15 cellular contexts compared by ENCODE assay signal in the genomic region with DNA sequence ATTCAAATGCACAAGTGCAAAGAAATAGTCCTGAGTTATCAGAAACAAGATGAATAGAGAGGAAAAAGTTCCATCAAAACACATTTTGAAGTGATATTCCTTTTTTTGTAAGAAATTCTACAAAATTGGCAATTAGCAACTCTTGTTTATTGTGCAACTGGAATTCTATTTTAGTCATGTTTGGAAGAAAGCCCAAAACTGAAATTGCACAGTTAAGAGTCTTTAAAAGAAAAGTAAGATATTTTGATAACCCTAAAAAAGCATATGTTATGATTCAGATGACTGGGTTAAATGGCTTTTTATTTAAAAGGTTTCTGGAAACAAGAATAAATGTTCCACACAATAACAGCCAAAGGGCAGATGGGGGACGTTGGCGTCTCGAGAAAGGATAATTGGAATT.
"Had no signal": no experiment of that assay in that cellular context is flagged by ENCODE, and none has a peak within 500 bp of the region (broad histone marks: within the 10 kb centered on the region; RNA-seq: fewer than 3 reads in every experiment).

No MANE protein-coding gene starts in this region.

- H3K27ac ChIP-seq: spleen, thoracic aorta, upper lobe of left lung had no signal

- DNase-seq: activated CD4-positive, alpha-beta T cell treated with anti-CD3 and anti-CD28 coated beads, Interleukin-2, amount 10 ng/mL, durations not matched to agents 7 days and 5 days; activated CD8-positive, alpha-beta memory T cell treated with anti-CD3 and anti-CD28 coated beads, Interleukin-2, amount 50 U/mL, for 4 hours; activated effector memory CD4-positive, alpha-beta T cell treated with Interleukin-2 at 50 U/mL for 16 hours; activated naive CD4-positive, alpha-beta T cell treated with anti-CD3 and anti-CD28 coated beads, Interleukin-2, amount 10 ng/mL, durations not matched to agents 7 days and 5 days; activated naive CD8-positive, alpha-beta T cell treated with anti-CD3 and anti-CD28 coated beads, Interleukin-2, amount 50 U/mL, for 24 hours; activated T-cell treated with anti-CD3 and anti-CD28 coated beads, Interleukin-2, amount 50 U/mL, for 4 hours; aorta; cortex of kidney; nephron progenitor cell; nucleus accumbens; spleen; stimulated activated CD4-positive, alpha-beta T cell treated with anti-CD3 and anti-CD28 coated beads, Interleukin-4, amount 100 ng/mL, for 4 hours; T1000; upper lobe of left lung had no signal
